In genomic region chr3:57158813-57159678, GRCh38 we compare ENCODE assay signal across 12 cellular contexts. TPM values are rescaled to one million over a fixed set of nuclear protein-coding genes. Genes with fewer than 3 reads are reported as not detected.
DNase-seq lines count a peak whose midpoint lies in the region; ATAC-seq and TF ChIP-seq lines count a peak whose summit lies in the region.
"Had no signal": no experiment of that assay in that cellular context is flagged by ENCODE, and none has a peak within 500 bp of the region (broad histone marks: within the 10 kb centered on the region; RNA-seq: fewer than 3 reads in every experiment).

No MANE protein-coding gene starts in this region.

- H3K4me2 ChIP-seq in smooth muscle cell (peak overlapping the region; percentile 25), trophoblast cell (ENCODE audit: low read length) (no peak overlapping the region)

- TF ChIP-seq POLR2A in esophagus squamous epithelium (IDR thresholded peaks at IDR 0.05): no peak

- H3K18ac ChIP-seq in trophoblast cell (ENCODE audit: low read length): no peak overlapping the region

- H2AK5ac ChIP-seq in trophoblast cell (ENCODE audit: low read length): no peak overlapping the region

- H3K9me3 Mint-ChIP-seq in activated CD4-positive, alpha-beta T cell treated with anti-CD3 and anti-CD28 coated beads, Interleukin-2, amount 10 ng/mL, durations not matched to agents 7 days and 5 days: no peaks in the 10 kb centered on the region

- H4K12ac ChIP-seq in trophoblast cell (ENCODE audit: low read depth, low read length): no peak overlapping the region

- peak overlapping the region in 3 of 4 donors; percentile 26 to 59 (median 32) for H3K27ac ChIP-seq in esophagus squamous epithelium
- no peak overlapping the region for H3K27ac ChIP-seq in smooth muscle cell (ENCODE audit: low read depth)
- H3K27ac ChIP-seq in trophoblast cell (ENCODE audit: low read depth, low read length): no peak overlapping the region

- H4K20me1 ChIP-seq in smooth muscle cell (ENCODE audit: low read depth): no peaks in the 10 kb centered on the region

- no peak overlapping the region for H3K14ac ChIP-seq in trophoblast cell (ENCODE audit: low read length)

- H3K9me3 ChIP-seq in esophagus squamous epithelium: no peaks in the 10 kb centered on the region
- no peaks in the 10 kb centered on the region for H3K9me3 ChIP-seq in smooth muscle cell (replicated peaks; ENCODE audit: low read depth)
- no peaks in the 10 kb centered on the region for H3K9me3 ChIP-seq in trophoblast cell (ENCODE audit: insufficient read depth, low read depth, low read length)

- H3K79me2 ChIP-seq in smooth muscle cell (ENCODE audit: low read depth) (no peaks in the 10 kb centered on the region), trophoblast cell (ENCODE audit: control insufficient read depth, insufficient read depth, low read length, poor library complexity) (no peaks in the 10 kb centered on the region)

- H2BK5ac ChIP-seq in trophoblast cell (ENCODE audit: low read depth, low read length, poor library complexity): no peak overlapping the region

- H3K4me1 Mint-ChIP-seq in activated CD4-positive, alpha-beta T cell treated with anti-CD3 and anti-CD28 coated beads, Interleukin-2, amount 10 ng/mL, durations not matched to agents 7 days and 5 days: peaks cover 16% of the 10 kb centered on the region

- H3K27me3 ChIP-seq in esophagus squamous epithelium: peaks cover 0 to 14% (median 0%) of the 10 kb centered on the region in 4 donors
- peaks cover 4% of the 10 kb centered on the region for H3K27me3 ChIP-seq in smooth muscle cell (ENCODE audit: low read depth)
- peaks cover 3% of the 10 kb centered on the region for H3K27me3 ChIP-seq in trophoblast cell (ENCODE audit: insufficient read depth, low read length)

- TF ChIP-seq CTCF in esophagus squamous epithelium (IDR thresholded peaks at IDR 0.05) (no peak), smooth muscle cell (IDR thresholded peaks at IDR 0.05; ENCODE audit: borderline replicate concordance, insufficient read depth, poor library complexity, severe bottlenecking) (no peak)

- no peak overlapping the region for H3K4me3 Mint-ChIP-seq in activated CD4-positive, alpha-beta T cell treated with anti-CD3 and anti-CD28 coated beads, Interleukin-2, amount 10 ng/mL, durations not matched to agents 7 days and 5 days

- POLR2A ChIA-PET in activated CD4-positive, alpha-beta T cell treated with anti-CD3 and anti-CD28 coated beads, Interleukin-2, amount 10 ng/mL, durations not matched to agents 7 days and 5 days (lab: Charles Lee): no interaction called here

- H3K4me3 ChIP-seq in esophagus squamous epithelium (no peak overlapping the region), smooth muscle cell (no peak overlapping the region), trophoblast cell (ENCODE audit: low read depth, low read length) (no peak overlapping the region)

- H3K23ac ChIP-seq in trophoblast cell (ENCODE audit: low read length): no peak overlapping the region

- H4K8ac ChIP-seq in trophoblast cell (ENCODE audit: low read depth, low read length): no peak overlapping the region

- H2AFZ ChIP-seq in smooth muscle cell (ENCODE audit: low read depth) (no peak overlapping the region), trophoblast cell (ENCODE audit: insufficient read depth, low read length, poor library complexity) (no peak overlapping the region)

- intact Hi-C loops in esophagus squamous epithelium (cut with DNase I): loop anchor here (10.0 kb wide), 1 partner anchor 164 kb away; no protein-coding TSS in a partner anchor

- peak; percentile 30 for DNase-seq in activated CD4-positive, alpha-beta T cell treated with anti-CD3 and anti-CD28 coated beads, Interleukin-2, amount 10 ng/mL, durations not matched to agents 7 days and 5 days
- no peak for DNase-seq in activated CD4-positive, alpha-beta T cell treated with anti-CD3 and anti-CD28 coated beads, Interleukin-2, amount 50 U/mL, for 48 hours
- DNase-seq in NOMO-1 (lab: John Stamatoyannopoulos, UW; ENCODE audit: unreplicated experiment in 2 of 2) (peak; percentile 37 to 67), esophagus squamous epithelium (lab: John Stamatoyannopoulos, UW) (no peak), smooth muscle cell (lab: John Stamatoyannopoulos, UW; ENCODE audit: unreplicated experiment) (no peak), trophoblast cell (no peak)
- DNase-seq: activated T-cell treated with anti-CD3 and anti-CD28 coated beads, Interleukin-2, amount 50 U/mL, for 1 hour; effector memory CD4-positive, alpha-beta T cell; GOT3 had no signal

- WGBS in esophagus squamous epithelium, 2 donors: 40 to 52% methylated on average over 7 of the region's 8 CpGs
- 7% methylated on average over 8 of the region's 8 CpGs for WGBS in smooth muscle cell (ENCODE audit: low lambda C conversion rate)
- no CpG with 5 or more reads among the region's 8 CpGs for WGBS in trophoblast cell (ENCODE audit: extremely low coverage, insufficient coverage, insufficient read length)

- ATAC-seq in HG03565 (IDR thresholded peaks at IDR 0.05; ENCODE audit: unreplicated experiment) (no peak), HG03432 (IDR thresholded peaks at IDR 0.05; ENCODE audit: unreplicated experiment) (no peak)

- no peaks in the 10 kb centered on the region for H3K36me3 ChIP-seq in esophagus squamous epithelium
- H3K36me3 ChIP-seq in smooth muscle cell (ENCODE audit: low read depth): no peaks in the 10 kb centered on the region
- H3K36me3 ChIP-seq in trophoblast cell (ENCODE audit: control insufficient read depth in 1 of 2, insufficient read depth in 2 of 2, low read length in 2 of 2): no peaks in the 10 kb centered on the region

- peaks cover 4 to 60% (median 19%) of the 10 kb centered on the region in 3 donors for H3K4me1 ChIP-seq in esophagus squamous epithelium
- peaks cover 60% of the 10 kb centered on the region for H3K4me1 ChIP-seq in smooth muscle cell (ENCODE audit: low read depth)
- peaks cover 10 to 25% of the 10 kb centered on the region in 2 experiments for H3K4me1 ChIP-seq in trophoblast cell (ENCODE audit: control insufficient read depth in 1 of 2, insufficient read depth in 2 of 2, low read length in 2 of 2)

- H3K36me3 Mint-ChIP-seq in activated CD4-positive, alpha-beta T cell treated with anti-CD3 and anti-CD28 coated beads, Interleukin-2, amount 10 ng/mL, durations not matched to agents 7 days and 5 days (ENCODE audit: low read depth): no peaks in the 10 kb centered on the region

- no peaks in the 10 kb centered on the region for H3K79me1 ChIP-seq in trophoblast cell (ENCODE audit: low read length)

- H3K9ac ChIP-seq in smooth muscle cell (ENCODE audit: low read depth) (no peak overlapping the region), trophoblast cell (ENCODE audit: low read length) (no peak overlapping the region)

- peaks cover 64% of the 10 kb centered on the region for H3K27me3 Mint-ChIP-seq in activated CD4-positive, alpha-beta T cell treated with anti-CD3 and anti-CD28 coated beads, Interleukin-2, amount 10 ng/mL, durations not matched to agents 7 days and 5 days

- H2BK120ac ChIP-seq in trophoblast cell (ENCODE audit: insufficient read depth, low read length, poor library complexity): no peak overlapping the region

- H3K4ac ChIP-seq in trophoblast cell (ENCODE audit: low read depth, low read length): no peak overlapping the region

- CTCF ChIA-PET in activated CD4-positive, alpha-beta T cell treated with anti-CD3 and anti-CD28 coated beads, Interleukin-2, amount 10 ng/mL, durations not matched to agents 7 days and 5 days (lab: Charles Lee): interaction anchor here (0.7 to 2.5 kb wide), 3 partner anchors 10 to 63 kb away, joined by 3 to 8 read pairs (median 6); no protein-coding TSS in a partner anchor

- peak overlapping the region; percentile 42 for H3K27ac Mint-ChIP-seq in activated CD4-positive, alpha-beta T cell treated with anti-CD3 and anti-CD28 coated beads, Interleukin-2, amount 10 ng/mL, durations not matched to agents 7 days and 5 days

- no peak overlapping the region for H4K91ac ChIP-seq in trophoblast cell (ENCODE audit: low read depth, low read length)

- no peaks in the 10 kb centered on the region for H3F3A ChIP-seq in smooth muscle cell (ENCODE audit: low read depth)

- no peak overlapping the region for H2BK12ac ChIP-seq in trophoblast cell (ENCODE audit: low read length)

RNA-seq across cellular contexts. Expression of gene IL17RD, which starts 6.1 kb away (rescaled TPM):
- not detected for total RNA-seq in activated CD4-positive, alpha-beta T cell treated with anti-CD3 and anti-CD28 coated beads, Interleukin-2, amount 10 ng/mL, durations not matched to agents 7 days and 5 days
- 10 to 100 TPM in 1 of 4 donors, 1 to 10 TPM in 3; 4.4 to 10.4 (median 5.1) TPM for total RNA-seq in esophagus squamous epithelium
- 1.9 TPM in 2 replicates for total RNA-seq in smooth muscle cell
- polyA plus RNA-seq in smooth muscle cell: 0.59 and 1.2 TPM in 2 replicates
- 2.7 and 3.2 TPM in 2 replicates for polyA plus RNA-seq in trophoblast cell (2013)

RNA-seq across cellular contexts. Expression of gene HESX1, which starts 40.7 kb away (rescaled TPM):
- total RNA-seq in activated CD4-positive, alpha-beta T cell treated with anti-CD3 and anti-CD28 coated beads, Interleukin-2, amount 10 ng/mL, durations not matched to agents 7 days and 5 days: under 1 TPM in 1 of 2 experiments, not detected in 1; 0.42 TPM
- total RNA-seq in esophagus squamous epithelium: 1 to 10 TPM in 1 of 4 donors, not detected in 3; 1.3 TPM
- 2.1 TPM in 1 of 2 replicates, not detected in the other for total RNA-seq in smooth muscle cell
- 0.43 TPM in 1 of 2 replicates, not detected in the other for polyA plus RNA-seq in smooth muscle cell
- polyA plus RNA-seq in trophoblast cell (2013): 1.3 TPM in 2 replicates
- total RNA-seq: mesenteric fat pad had no signal

Comparison
In these comparisons a context has a peak if more than half of its experiments do, and no peak if none do; other contexts are left out.
1. DNase-seq: peak in activated CD4-positive, alpha-beta T cell treated with anti-CD3 and anti-CD28 coated beads, Interleukin-2, amount 10 ng/mL, durations not matched to agents 7 days and 5 days (single experiment) and NOMO-1 (2 of 2); none in activated CD4-positive, alpha-beta T cell treated with anti-CD3 and anti-CD28 coated beads, Interleukin-2, amount 50 U/mL, for 48 hours (0 of 2), esophagus squamous epithelium (single experiment), smooth muscle cell (single experiment) and trophoblast cell (0 of 2).
2. H3K27ac ChIP-seq: peak in esophagus squamous epithelium (3 of 4); none in smooth muscle cell (single experiment) and trophoblast cell (single experiment).